Comparison of ENCODE assay signal across 10 cellular contexts in the genomic region with DNA sequence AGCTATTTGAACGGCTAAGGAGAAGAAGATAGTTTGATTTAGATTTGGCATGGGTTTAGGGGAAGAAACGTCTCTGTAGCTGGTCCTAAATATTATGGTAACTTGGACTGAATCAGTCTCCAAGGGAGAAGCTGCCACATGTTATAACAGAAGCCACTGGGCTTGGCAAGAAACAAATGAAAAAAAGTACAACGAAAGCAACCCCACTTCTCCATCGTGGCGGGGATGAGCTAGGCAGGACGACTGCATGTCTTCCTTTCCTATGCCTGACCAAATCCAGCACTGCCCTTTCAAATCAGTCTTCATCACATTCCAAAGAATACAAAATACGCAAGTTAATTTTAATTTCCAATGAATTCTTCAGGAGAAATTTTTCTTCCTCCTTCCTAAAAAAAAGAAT.
DNase-seq lines count a peak whose midpoint lies in the region; ATAC-seq and TF ChIP-seq lines count a peak whose summit lies in the region.
"Had no signal": no experiment of that assay in that cellular context is flagged by ENCODE, and none has a peak within 500 bp of the region (broad histone marks: within the 10 kb centered on the region; RNA-seq: fewer than 3 reads in every experiment).

No MANE protein-coding gene starts in this region.

- no peak for ATAC-seq in activated T-cell treated with anti-CD3 and anti-CD28 coated beads, Interleukin-2, amount 50 U/mL, for 4 hours
- no peak for ATAC-seq in activated naive CD8-positive, alpha-beta T cell treated with anti-CD3 and anti-CD28 coated beads, Interleukin-2, amount 10 ng/mL, durations not matched to agents 7 days and 5 days (ENCODE audit: low read depth)
- no peak for ATAC-seq in lung (ENCODE audit: insufficient read depth, low FRiP score)
- ATAC-seq in GM21825 (IDR thresholded peaks at IDR 0.05; ENCODE audit: unreplicated experiment): no peak
- no peak for ATAC-seq in HG02610 (IDR thresholded peaks at IDR 0.05; ENCODE audit: unreplicated experiment)

- peak overlapping the region; percentile 7 for H3K4me3 Mint-ChIP-seq in activated T-cell treated with anti-CD3 and anti-CD28 coated beads, Interleukin-2, amount 50 U/mL, for 4 hours
- no peak overlapping the region for H3K4me3 Mint-ChIP-seq in activated naive CD8-positive, alpha-beta T cell treated with anti-CD3 and anti-CD28 coated beads, Interleukin-2, amount 10 ng/mL, durations not matched to agents 7 days and 5 days

- peaks cover 93% of the 10 kb centered on the region for H3K4me1 Mint-ChIP-seq in activated T-cell treated with anti-CD3 and anti-CD28 coated beads, Interleukin-2, amount 50 U/mL, for 4 hours (ENCODE audit: low read depth)
- H3K4me1 Mint-ChIP-seq in activated naive CD8-positive, alpha-beta T cell treated with anti-CD3 and anti-CD28 coated beads, Interleukin-2, amount 10 ng/mL, durations not matched to agents 7 days and 5 days: peaks cover 54% of the 10 kb centered on the region

- 55 to 67% methylated on average over 7 of the region's 7 CpGs for WGBS in lung, 2 donors
- WGBS in transverse colon (ENCODE audit: low coverage in 1 of 2), 2 donors: 63 to 66% methylated on average over 7 of the region's 7 CpGs

- H3K27me3 ChIP-seq in lung (ENCODE audit: control insufficient read depth, insufficient read depth): no peaks in the 10 kb centered on the region
- H3K27me3 ChIP-seq in transverse colon: no peaks in the 10 kb centered on the region
- H3K27me3 ChIP-seq: pancreas had no signal

- in situ Hi-C loops in transverse colon (cut with MboI; ENCODE audit: low pct_ligation_motif_present in 1 of 4, low pct_unique_long_range_greater_than_20kb in 1 of 4, low sequenced_read_pairs in 3 of 4): no loop called here

- POLR2A ChIA-PET in activated naive CD8-positive, alpha-beta T cell treated with anti-CD3 and anti-CD28 coated beads, Interleukin-2, amount 10 ng/mL, durations not matched to agents 7 days and 5 days (lab: Charles Lee): interaction anchor here (0.6 to 2.5 kb wide), 4 partner anchors 8 to 62 kb away, joined by 3 to 10 read pairs (median 6); no protein-coding TSS in a partner anchor

- peaks cover 4 to 9% of the 10 kb centered on the region in 2 donors for H3K4me1 ChIP-seq in lung (ENCODE audit: control insufficient read depth in 2 of 2, insufficient read depth in 2 of 2, low read length in 2 of 2)
- H3K4me1 ChIP-seq in transverse colon: peaks cover 0 to 23% (median 12%) of the 10 kb centered on the region in 4 donors

- TF ChIP-seq POLR2A in transverse colon (IDR thresholded peaks at IDR 0.05): no peak

- H3K36me3 Mint-ChIP-seq in activated T-cell treated with anti-CD3 and anti-CD28 coated beads, Interleukin-2, amount 50 U/mL, for 4 hours (ENCODE audit: insufficient read depth): peaks cover 70% of the 10 kb centered on the region
- peaks cover 23% of the 10 kb centered on the region for H3K36me3 Mint-ChIP-seq in activated naive CD8-positive, alpha-beta T cell treated with anti-CD3 and anti-CD28 coated beads, Interleukin-2, amount 10 ng/mL, durations not matched to agents 7 days and 5 days

- intact Hi-C loops in transverse colon (cut with DNase I; ENCODE audit: low total_unique reads): no loop called here

- no peak for TF ChIP-seq EP300 in transverse colon (IDR thresholded peaks at IDR 0.05; ENCODE audit: low read depth)

- DNase-seq in activated T-cell treated with anti-CD3 and anti-CD28 coated beads, Interleukin-2, amount 50 U/mL, for 4 hours: no peak
- no peak for DNase-seq in activated T-cell treated with anti-CD3 and anti-CD28 coated beads, Interleukin-2, amount 50 U/mL, for 1 hour
- no peak for DNase-seq in activated naive CD8-positive, alpha-beta T cell treated with anti-CD3 and anti-CD28 coated beads, Interleukin-2, amount 10 ng/mL, durations not matched to agents 7 days and 5 days
- no peak for DNase-seq in lung (ENCODE audit: low spot score)
- DNase-seq in transverse colon: no peak
- DNase-seq in NCI-H1436 treated with DMSO at 0.1 percent for 48 hours (lab: John Stamatoyannopoulos, UW): no peak
- DNase-seq: NCI-H446, pancreas had no signal

- TF ChIP-seq CTCF in lung (IDR thresholded peaks at IDR 0.05; ENCODE audit: control extremely low read depth, extremely low read depth): no peak
- no peak for TF ChIP-seq CTCF in transverse colon (IDR thresholded peaks at IDR 0.05)

- H3K27me3 Mint-ChIP-seq in activated T-cell treated with anti-CD3 and anti-CD28 coated beads, Interleukin-2, amount 50 U/mL, for 4 hours (ENCODE audit: low read depth): no peaks in the 10 kb centered on the region
- H3K27me3 Mint-ChIP-seq in activated naive CD8-positive, alpha-beta T cell treated with anti-CD3 and anti-CD28 coated beads, Interleukin-2, amount 10 ng/mL, durations not matched to agents 7 days and 5 days: no peaks in the 10 kb centered on the region

- H3K9me3 ChIP-seq in lung (ENCODE audit: control insufficient read depth in 2 of 2, insufficient read depth in 1 of 2, low read length in 1 of 2) (no peaks in the 10 kb centered on the region), transverse colon (no peaks in the 10 kb centered on the region)
- H3K9me3 ChIP-seq: pancreas had no signal

- no peak overlapping the region for H3K4me3 ChIP-seq in lung
- no peak overlapping the region for H3K4me3 ChIP-seq in transverse colon
- H3K4me3 ChIP-seq: pancreas had no signal

- H3K9me3 Mint-ChIP-seq in activated T-cell treated with anti-CD3 and anti-CD28 coated beads, Interleukin-2, amount 50 U/mL, for 4 hours: no peaks in the 10 kb centered on the region
- no peaks in the 10 kb centered on the region for H3K9me3 Mint-ChIP-seq in activated naive CD8-positive, alpha-beta T cell treated with anti-CD3 and anti-CD28 coated beads, Interleukin-2, amount 10 ng/mL, durations not matched to agents 7 days and 5 days

- peak overlapping the region; percentile 24 to 64 for H3K27ac ChIP-seq in lung (ENCODE audit: low read depth in 1 of 2, low read length in 1 of 2)
- peak overlapping the region; percentile 52 to 79 (median 74) for H3K27ac ChIP-seq in transverse colon

- H3K27ac Mint-ChIP-seq in activated naive CD8-positive, alpha-beta T cell treated with anti-CD3 and anti-CD28 coated beads, Interleukin-2, amount 10 ng/mL, durations not matched to agents 7 days and 5 days: peak overlapping the region; percentile 1

- H3K36me3 ChIP-seq in lung (ENCODE audit: control insufficient read depth in 2 of 2, insufficient read depth in 2 of 2, low read length in 2 of 2) (peaks cover 2 to 3% of the 10 kb centered on the region in 2 donors), transverse colon (no peaks in the 10 kb centered on the region)
- H3K36me3 ChIP-seq: pancreas had no signal
